15 cellular contexts compared by ENCODE assay signal in the genomic region with DNA sequence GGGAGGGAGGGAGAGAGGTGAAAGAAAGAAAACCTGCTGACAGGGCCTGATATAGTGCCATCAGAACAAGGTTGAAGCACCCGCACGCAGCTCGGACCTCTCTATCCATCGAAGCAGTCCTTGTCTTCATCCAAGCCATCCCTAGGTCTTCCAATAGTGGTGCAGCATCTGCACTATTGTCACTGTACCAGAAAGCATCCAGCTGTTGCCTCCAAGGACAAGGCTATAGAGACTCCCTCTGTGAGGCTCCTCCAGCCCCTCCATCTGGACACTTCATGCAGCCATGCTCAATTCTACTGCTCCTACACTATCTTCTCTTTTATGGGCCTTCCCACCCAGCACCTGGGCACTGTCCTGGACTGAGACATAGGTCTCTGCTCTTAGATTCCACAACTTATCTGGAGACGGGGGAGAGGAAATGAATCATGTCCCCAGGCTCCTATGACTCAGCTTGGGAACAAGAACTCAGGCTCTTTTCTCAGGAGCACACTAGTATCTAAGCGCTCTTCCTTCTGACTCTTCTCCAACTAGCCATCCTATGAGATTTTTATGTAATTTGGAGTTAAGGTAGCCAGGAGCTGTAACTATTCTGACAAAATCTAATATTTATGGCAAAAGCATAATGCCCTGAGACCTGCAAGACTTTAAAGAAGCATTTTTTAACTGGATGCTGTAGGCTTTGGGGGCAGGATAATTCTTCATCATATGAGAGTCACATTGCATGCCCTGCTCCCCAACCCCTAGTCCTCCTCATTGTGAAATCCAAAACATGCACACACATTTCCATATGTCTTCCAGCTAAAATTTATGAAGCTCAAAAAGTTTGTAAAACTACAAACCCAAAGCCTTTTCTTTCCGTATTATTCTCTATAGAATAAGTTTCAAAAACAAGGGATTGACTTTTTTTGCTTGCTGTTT.
A peak's percentile ranks its signal among the peaks of the same experiment; 100 is the strongest.
DNase-seq lines count a peak whose midpoint lies in the region; ATAC-seq, FAIRE-seq and TF ChIP-seq lines count a peak whose summit lies in the region.
"Had no signal": no experiment of that assay in that cellular context is flagged by ENCODE, and none has a peak within 500 bp of the region (broad histone marks: within the 10 kb centered on the region; RNA-seq: fewer than 3 reads in every experiment).

No MANE protein-coding gene starts in this region.

- H3K27ac ChIP-seq in endothelial cell of umbilical vein (ENCODE audit: insufficient read depth, low read depth, low read length) (peak overlapping the region; percentile 7), mesodermal cell (ENCODE audit: low read depth, low read length, severe bottlenecking) (peak overlapping the region; percentile 87), esophagus muscularis mucosa (replicated peaks in 1 of 4) (no peak overlapping the region), tibial artery (no peak overlapping the region)
- H3K27ac ChIP-seq: thoracic aorta had no signal

- H3K27me3 ChIP-seq in endothelial cell of umbilical vein (ENCODE audit: control insufficient read depth in 2 of 2, insufficient read depth in 2 of 2, low read length in 2 of 2), result no peaks in the 10 kb centered on the region
- H3K27me3 ChIP-seq in esophagus muscularis mucosa, result no peaks in the 10 kb centered on the region
- no peaks in the 10 kb centered on the region for H3K27me3 ChIP-seq in tibial artery

- no TSS peak for BruUV-seq in endothelial cell of umbilical vein (replicated peaks; lab: Mats Ljungman, UMichigan)

- H3K9me3 ChIP-seq in endothelial cell of umbilical vein (replicated peaks; ENCODE audit: control insufficient read depth, insufficient read depth, low read length), result no peaks in the 10 kb centered on the region
- peaks cover 12% of the 10 kb centered on the region for H3K9me3 ChIP-seq in mesodermal cell (ENCODE audit: control insufficient read depth, low read length)
- H3K9me3 ChIP-seq in esophagus muscularis mucosa, result peaks cover 0 to 7% (median 0%) of the 10 kb centered on the region in 4 donors
- H3K9me3 ChIP-seq in tibial artery, result peaks cover 0 to 5% (median 0%) of the 10 kb centered on the region in 3 donors
- H3K9me3 ChIP-seq: thoracic aorta had no signal

- dilution Hi-C loops in endothelial cell of umbilical vein (cut with MboI; ENCODE audit: extremely low pct_ligation_motif_present, low sequenced_read_pairs), result no loop called here

- no peak overlapping the region for H3K4me3 ChIP-seq in NB4 (ENCODE audit: low read depth, low read length)
- no peak overlapping the region for H3K4me3 ChIP-seq in endothelial cell of umbilical vein (replicated peaks in 1 of 3; ENCODE audit: insufficient read depth in 1 of 3, low read depth in 1 of 3, low read length in 3 of 3)
- H3K4me3 ChIP-seq in mesodermal cell (ENCODE audit: extremely low read depth, insufficient read depth, low read length, poor library complexity, severe bottlenecking), result no peak overlapping the region
- H3K4me3 ChIP-seq in esophagus muscularis mucosa, result no peak overlapping the region
- H3K4me3 ChIP-seq in tibial artery, result no peak overlapping the region
- H3K4me3 ChIP-seq: lung, thoracic aorta had no signal

- 81 to 97% methylated on average over 4 to 5 of the region's 7 CpGs for WGBS in mesodermal cell (ENCODE audit: insufficient coverage in 2 of 2), 2 experiments
- WGBS in esophagus muscularis mucosa, result 85% methylated on average over 7 of the region's 7 CpGs

- H4K20me1 ChIP-seq in endothelial cell of umbilical vein (replicated peaks; ENCODE audit: control insufficient read depth, extremely low read depth, insufficient read depth, low read length), result no peaks in the 10 kb centered on the region

- no peak overlapping the region for H3K9ac ChIP-seq in endothelial cell of umbilical vein (replicated peaks; ENCODE audit: extremely low read depth, insufficient read depth, low read length)

- POLR2A ChIA-PET in endothelial cell of umbilical vein (lab: Charles Lee), result no interaction called here

- no peak overlapping the region for H3K4me2 ChIP-seq in endothelial cell of umbilical vein (ENCODE audit: insufficient read depth, low read length)

- ATAC-seq in GM18873 (IDR thresholded peaks at IDR 0.05; ENCODE audit: low FRiP score, unreplicated experiment), result no peak
- ATAC-seq: HepG2 had no signal

- no peak for TF ChIP-seq EP300 in esophagus muscularis mucosa (IDR thresholded peaks at IDR 0.05)

- no peaks in the 10 kb centered on the region for H3K79me2 ChIP-seq in endothelial cell of umbilical vein (ENCODE audit: control insufficient read depth, insufficient read depth, low read length)

- H2AFZ ChIP-seq in endothelial cell of umbilical vein (ENCODE audit: low read depth, low read length), result no peak overlapping the region

- DNase-seq in AG09319 (ENCODE audit: extremely low read depth, low read depth) (peak; percentile 34), NB4 (ENCODE audit: low read depth) (peak; percentile 45), endothelial cell of umbilical vein (ENCODE audit: low read depth, low spot score) (peak; percentile 52), esophagus muscularis mucosa (ENCODE audit: extremely low spot score) (no peak), tibial artery (no peak)
- no peak for DNase-seq in stimulated activated CD4-positive, alpha-beta T cell treated with anti-CD3 and anti-CD28 coated beads, Interleukin-2, amount 100 ng/mL, for 48 hours
- DNase-seq: CD8-positive, alpha-beta memory T cell; H7; NCI-H2171; T-helper 1 cell had no signal

- peak; percentile 73 for FAIRE-seq in endothelial cell of umbilical vein (lab: Jason Lieb, UNC)
- FAIRE-seq: HepG2 had no signal

- TF ChIP-seq CTCF in AG09319 (IDR thresholded peaks at IDR 0.05; ENCODE audit: low read depth, low read length) (no peak), NB4 (IDR thresholded peaks at IDR 0.05; ENCODE audit: low read depth, low read length) (no peak), endothelial cell of umbilical vein (IDR thresholded peaks at IDR 0.05; ENCODE audit: extremely low read depth in 1 of 2, insufficient read depth in 1 of 2, low read depth in 1 of 2, low read length in 2 of 2) (no peak), esophagus muscularis mucosa (IDR thresholded peaks at IDR 0.05) (no peak), tibial artery (IDR thresholded peaks at IDR 0.05) (no peak)

- no peaks in the 10 kb centered on the region for H3K36me3 ChIP-seq in endothelial cell of umbilical vein (ENCODE audit: control insufficient read depth in 2 of 2, extremely low read depth in 1 of 2, insufficient read depth in 2 of 2, low read length in 2 of 2)
- no peaks in the 10 kb centered on the region for H3K36me3 ChIP-seq in mesodermal cell (ENCODE audit: control insufficient read depth, insufficient read depth, low read length)
- H3K36me3 ChIP-seq in esophagus muscularis mucosa, result no peaks in the 10 kb centered on the region
- H3K36me3 ChIP-seq in tibial artery, result no peaks in the 10 kb centered on the region
- H3K36me3 ChIP-seq: thoracic aorta had no signal

- H3K4me1 ChIP-seq in endothelial cell of umbilical vein (ENCODE audit: control insufficient read depth, extremely low read depth, insufficient read depth, low read length) (peaks cover 9% of the 10 kb centered on the region), mesodermal cell (ENCODE audit: control insufficient read depth, insufficient read depth, low read length, poor library complexity, severe bottlenecking) (peaks cover 10% of the 10 kb centered on the region), esophagus muscularis mucosa (no peaks in the 10 kb centered on the region), tibial artery (no peaks in the 10 kb centered on the region)

- CTCF ChIA-PET in endothelial cell of umbilical vein (lab: Charles Lee), result no interaction called here

- H3K9me1 ChIP-seq in endothelial cell of umbilical vein (replicated peaks; ENCODE audit: control insufficient read depth, extremely low read depth, insufficient read depth, low read length), result no peaks in the 10 kb centered on the region

- intact Hi-C loops in endothelial cell of umbilical vein (cut with micrococcal nuclease), result no loop called here
- intact Hi-C loops in esophagus muscularis mucosa (cut with DNase I), result no loop called here
- intact Hi-C loops in tibial artery (cut with DNase I; ENCODE audit: low total_unique reads), result no loop called here

- no peak for TF ChIP-seq POLR2A in NB4 (IDR thresholded peaks at IDR 0.05; ENCODE audit: extremely low read depth, insufficient read length)
- TF ChIP-seq POLR2A in endothelial cell of umbilical vein (IDR thresholded peaks at IDR 0.05; ENCODE audit: low read depth, low read length), result no peak
- TF ChIP-seq POLR2A in esophagus muscularis mucosa (IDR thresholded peaks at IDR 0.05; ENCODE audit: low read depth), result no peak

TF ChIP-seq in endothelial cell of umbilical vein, 7 proteins besides CTCF, POLR2A, EP300 and RAD21:
- peak; percentile 90 for TF ChIP-seq FOS (IDR thresholded peaks at IDR 0.05; ENCODE audit: borderline replicate concordance, insufficient read depth, low read length)
- TF ChIP-seq JUN (IDR thresholded peaks at IDR 0.05; ENCODE audit: borderline replicate concordance, insufficient read depth, insufficient read length, low read depth), result peak; percentile 65
- no peak for TF ChIP-seq MYC (IDR thresholded peaks at IDR 0.05; ENCODE audit: low read depth, low read length)
- TF ChIP-seq, protein P1, sequence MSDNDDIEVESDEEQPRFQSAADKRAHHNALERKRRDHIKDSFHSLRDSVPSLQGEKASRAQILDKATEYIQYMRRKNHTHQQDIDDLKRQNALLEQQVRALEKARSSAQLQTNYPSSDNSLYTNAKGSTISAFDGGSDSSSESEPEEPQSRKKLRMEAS (IDR thresholded peaks at IDR 0.05; ENCODE audit: insufficient read depth, insufficient read length), result no peak
- peak; percentile 47 for TF ChIP-seq GATA2 (IDR thresholded peaks at IDR 0.05; ENCODE audit: insufficient read depth, insufficient read length, low read depth, low read length)
- no peak for TF ChIP-seq POLR2AphosphoS5 (IDR thresholded peaks at IDR 0.05; ENCODE audit: insufficient read depth, low read depth, low read length)
- TF ChIP-seq EZH2 (IDR thresholded peaks at IDR 0.05; ENCODE audit: borderline replicate concordance, low read depth, low read length, severe bottlenecking), result no peak

Comparison
In these comparisons a context has a peak if more than half of its experiments do, and no peak if none do; other contexts are left out.
1. DNase-seq: peak in AG09319 (single experiment), NB4 (single experiment) and endothelial cell of umbilical vein (single experiment); none in esophagus muscularis mucosa (single experiment), stimulated activated CD4-positive, alpha-beta T cell treated with anti-CD3 and anti-CD28 coated beads, Interleukin-2, amount 100 ng/mL, for 48 hours (0 of 2) and tibial artery (0 of 2).
2. H3K27ac ChIP-seq: peak in endothelial cell of umbilical vein (single experiment) and mesodermal cell (single experiment); none in esophagus muscularis mucosa (0 of 4) and tibial artery (0 of 2).